Comparison of ENCODE assay signal across 10 cellular contexts in genomic region chr13:24272452-24273161, GRCh38. TPM values are rescaled to one million over a fixed set of nuclear protein-coding genes. Genes with fewer than 3 reads are reported as not detected.
DNase-seq lines count a peak whose midpoint lies in the region; ATAC-seq and TF ChIP-seq lines count a peak whose summit lies in the region.
"Had no signal": no experiment of that assay in that cellular context is flagged by ENCODE, and none has a peak within 500 bp of the region (broad histone marks: within the 10 kb centered on the region; RNA-seq: fewer than 3 reads in every experiment).

No MANE protein-coding gene starts in this region.

- H3K4me1 ChIP-seq in mammary epithelial cell (ENCODE audit: insufficient read depth, low read length) = no peaks in the 10 kb centered on the region
- H3K4me1 ChIP-seq in vagina = peaks cover 35% of the 10 kb centered on the region

- no peak for TF ChIP-seq CTCF in MCF 10A (IDR thresholded peaks at IDR 0.05; ENCODE audit: unreplicated experiment)
- TF ChIP-seq CTCF in mammary epithelial cell (conservative IDR thresholded peaks at IDR 0.05 in 1 of 2, IDR thresholded peaks at IDR 0.05 in 1 of 2; ENCODE audit: extremely low read depth in 1 of 2, insufficient read depth in 1 of 2, low read depth in 1 of 2, low read length in 2 of 2) = no peak
- no peak for TF ChIP-seq CTCF in vagina (IDR thresholded peaks at IDR 0.05)
- no peak for TF ChIP-seq CTCF in Calu3 (IDR thresholded peaks at IDR 0.05; ENCODE audit: unreplicated experiment)

- H3K27ac Mint-ChIP-seq in MCF 10A (ENCODE audit: low read depth, unreplicated experiment) (no peak overlapping the region), Calu3 (ENCODE audit: unreplicated experiment) (no peak overlapping the region)
- H3K27ac Mint-ChIP-seq in naive thymus-derived CD8-positive, alpha-beta T cell = peak overlapping the region; percentile 97 to 100 (median 99)

- intact Hi-C loops in MCF 10A (cut with micrococcal nuclease) (no loop called here), mammary epithelial cell (cut with micrococcal nuclease) (no loop called here), vagina (cut with DNase I) (no loop called here), Calu3 (cut with micrococcal nuclease; ENCODE audit: unreplicated experiment) (no loop called here)

- in situ Hi-C loops in mammary epithelial cell (cut with MboI; ENCODE audit: low sequenced_read_pairs in 2 of 2) = no loop called here

- dilution Hi-C loops in mammary epithelial cell (cut with HindIII; ENCODE audit: low sequenced_read_pairs) = loop anchor here (5.0 kb wide), 1 partner anchor 90 kb away; no protein-coding TSS in a partner anchor

- BruUV-seq in MCF 10A (replicated peaks; lab: Mats Ljungman, UMichigan) (no TSS peak), mammary epithelial cell (replicated peaks; lab: Mats Ljungman, UMichigan) (no TSS peak), Calu3 (replicated peaks; lab: Mats Ljungman, UMichigan) (no TSS peak)

- peak overlapping the region; percentile 71 for H3K4me3 Mint-ChIP-seq in MCF 10A (ENCODE audit: unreplicated experiment)
- H3K4me3 Mint-ChIP-seq in naive thymus-derived CD8-positive, alpha-beta T cell = peak overlapping the region; percentile 81 to 99 (median 96)
- no peak overlapping the region for H3K4me3 Mint-ChIP-seq in Calu3 (ENCODE audit: low read depth, unreplicated experiment)

- ATAC-seq in naive thymus-derived CD8-positive, alpha-beta T cell = peak in 1 of 2 donors; percentile 2

- peaks cover 19% of the 10 kb centered on the region for H3K4me1 Mint-ChIP-seq in MCF 10A (ENCODE audit: insufficient read depth, unreplicated experiment)
- H3K4me1 Mint-ChIP-seq in naive thymus-derived CD8-positive, alpha-beta T cell = peaks cover 47 to 96% (median 89%) of the 10 kb centered on the region in 4 donors
- H3K4me1 Mint-ChIP-seq in Calu3 (ENCODE audit: low read depth, unreplicated experiment) = peaks cover 25% of the 10 kb centered on the region

- H3K36me3 ChIP-seq in mammary epithelial cell (ENCODE audit: insufficient read depth, low read length) (no peaks in the 10 kb centered on the region), vagina (no peaks in the 10 kb centered on the region)

- H3K9me3 ChIP-seq in mammary epithelial cell (replicated peaks; ENCODE audit: insufficient read depth, low read length) = no peaks in the 10 kb centered on the region
- H3K9me3 ChIP-seq in vagina = no peaks in the 10 kb centered on the region

- H3K27me3 ChIP-seq in mammary epithelial cell (ENCODE audit: insufficient read depth, low read length) = no peaks in the 10 kb centered on the region
- no peaks in the 10 kb centered on the region for H3K27me3 ChIP-seq in vagina

- no peaks in the 10 kb centered on the region for H4K20me1 ChIP-seq in mammary epithelial cell (ENCODE audit: insufficient read depth, low read length)

- no peak overlapping the region for H3K9ac ChIP-seq in mammary epithelial cell (ENCODE audit: insufficient read depth, low read length)

- H3K9me3 Mint-ChIP-seq in MCF 10A (ENCODE audit: unreplicated experiment) (no peaks in the 10 kb centered on the region), Calu3 (ENCODE audit: low read depth, unreplicated experiment) (no peaks in the 10 kb centered on the region)
- peaks cover 0 to 2% (median 0%) of the 10 kb centered on the region in 9 donors for H3K9me3 Mint-ChIP-seq in naive thymus-derived CD8-positive, alpha-beta T cell

- H3K27ac ChIP-seq in mammary epithelial cell (ENCODE audit: insufficient read depth, low read depth, low read length) (no peak overlapping the region), cingulate gyrus (ENCODE audit: low read depth, low read length) (peak overlapping the region; percentile 90), vagina (peak overlapping the region; percentile 89)

- WGBS in mammary epithelial cell (ENCODE audit: low coverage, missing lambda C conversion rate) = 70% methylated on average over 17 of the region's 18 CpGs

- H3K4me2 ChIP-seq in mammary epithelial cell (ENCODE audit: insufficient read depth, low read depth, low read length) = no peak overlapping the region

- H3K36me3 Mint-ChIP-seq in MCF 10A (ENCODE audit: insufficient read depth, unreplicated experiment) (no peaks in the 10 kb centered on the region), Calu3 (ENCODE audit: insufficient read depth, unreplicated experiment) (peaks cover 18% of the 10 kb centered on the region)
- peaks cover 0 to 4% (median 2%) of the 10 kb centered on the region in 3 donors for H3K36me3 Mint-ChIP-seq in naive thymus-derived CD8-positive, alpha-beta T cell

- POLR2A ChIA-PET in MCF 10A (lab: Yijun Ruan, JAX) = interaction anchor here (1.1 kb wide), 1 partner anchor 16 kb away, joined by 3 read pairs; no protein-coding TSS in a partner anchor
- POLR2A ChIA-PET in naive thymus-derived CD8-positive, alpha-beta T cell (lab: Charles Lee) = interaction anchor here (0.5 to 24.5 kb wide), 3 partner anchors 15 to 39 kb away, joined by 3 to 661 read pairs (median 4); no protein-coding TSS in a partner anchor

- H3K79me2 ChIP-seq in mammary epithelial cell (ENCODE audit: insufficient read depth, low read length) = no peaks in the 10 kb centered on the region

- H3K27me3 Mint-ChIP-seq in MCF 10A (ENCODE audit: insufficient read depth, unreplicated experiment) = no peaks in the 10 kb centered on the region
- peaks cover 0 to 2% (median 0%) of the 10 kb centered on the region in 5 donors for H3K27me3 Mint-ChIP-seq in naive thymus-derived CD8-positive, alpha-beta T cell
- no peaks in the 10 kb centered on the region for H3K27me3 Mint-ChIP-seq in Calu3 (ENCODE audit: unreplicated experiment)

- no peak overlapping the region for H2AFZ ChIP-seq in mammary epithelial cell (ENCODE audit: low read depth, low read length)

- TF ChIP-seq POLR2A in vagina (IDR thresholded peaks at IDR 0.05) = no peak

- DNase-seq in MCF 10A (ENCODE audit: unreplicated experiment) = no peak
- DNase-seq in mammary epithelial cell = no peak
- DNase-seq in naive thymus-derived CD8-positive, alpha-beta T cell = peak in 2 of 10 donors; percentile 18 to 33
- no peak for DNase-seq in vagina (ENCODE audit: extremely low spot score in 2 of 2)
- DNase-seq in Calu3 = no peak
- no peak for DNase-seq in AG20443 (ENCODE audit: low spot score)
- no peak for DNase-seq in GOT3 (lab: John Stamatoyannopoulos, UW)
- DNase-seq: COR-L47, NCI-H1694 treated with DMSO at 0.1 percent for 48 hours had no signal

- CTCF ChIA-PET in MCF 10A (lab: Yijun Ruan, JAX) (interaction anchor here (0.8 kb wide), 1 partner anchor 42 kb away, joined by 3 read pairs; no protein-coding TSS in a partner anchor), mammary epithelial cell (lab: Charles Lee; ENCODE audit: low non-redundant PET) (no interaction called here), Calu3 (lab: Charles Lee) (no interaction called here)

- H3K4me3 ChIP-seq in mammary epithelial cell (replicated peaks in 1 of 3; ENCODE audit: insufficient read depth in 1 of 3, low read depth in 2 of 3, low read length in 3 of 3) = no peak overlapping the region
- H3K4me3 ChIP-seq in vagina = peak overlapping the region; percentile 42 to 49

RNA-seq across cellular contexts. Expression of gene C1QTNF9, which starts 36.8 kb away (rescaled TPM):
- total RNA-seq in MCF 10A (2022) = not detected in 2 replicates
- total RNA-seq in mammary epithelial cell = not detected
- not detected for polyA plus RNA-seq in mammary epithelial cell
- polyA minus RNA-seq in mammary epithelial cell = not detected
- total RNA-seq in naive thymus-derived CD8-positive, alpha-beta T cell = under 1 TPM; 0.26 to 0.33 TPM
- not detected for polyA plus RNA-seq in naive thymus-derived CD8-positive, alpha-beta T cell
- total RNA-seq in vagina = not detected
- not detected in 2 replicates for total RNA-seq in Calu3 (2022)

Comparison
In these comparisons a context has a peak if more than half of its experiments do, and no peak if none do; other contexts are left out.
1. H3K27ac Mint-ChIP-seq: peak in naive thymus-derived CD8-positive, alpha-beta T cell (10 of 10); none in MCF 10A (single experiment) and Calu3 (single experiment).
2. H3K4me3 ChIP-seq: peak in vagina (2 of 2); none in mammary epithelial cell (0 of 3).